In the genomic region with DNA sequence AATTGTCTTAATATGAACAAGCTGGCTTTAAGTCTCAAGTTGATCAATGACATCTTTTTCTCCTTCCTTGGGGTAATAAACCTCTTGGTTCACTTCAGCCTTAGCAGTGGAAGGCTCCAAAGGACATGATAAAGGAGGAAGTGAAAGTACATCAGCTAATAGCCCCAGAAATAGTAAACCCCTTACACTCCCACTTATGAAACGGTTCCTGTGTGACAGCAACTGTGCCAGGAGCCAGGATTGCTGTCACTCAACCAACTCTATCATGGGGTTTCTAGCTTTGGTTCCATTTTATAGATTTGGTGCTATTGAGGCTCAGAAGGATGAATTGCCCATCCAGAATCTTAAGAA, we compare ENCODE assay signal across 11 cellular contexts.
DNase-seq lines count a peak whose midpoint lies in the region; ATAC-seq and TF ChIP-seq lines count a peak whose summit lies in the region.
"Had no signal": no experiment of that assay in that cellular context is flagged by ENCODE, and none has a peak within 500 bp of the region (broad histone marks: within the 10 kb centered on the region; RNA-seq: fewer than 3 reads in every experiment).

No MANE protein-coding gene starts in this region.

- intact Hi-C loops in right lobe of liver (cut with DNase I), result no loop called here

- 50% methylated on average over 1 of the region's 1 CpG for WGBS in right lobe of liver (ENCODE audit: insufficient coverage, low coverage, low lambda C conversion rate, missing lambda C conversion rate)

- no peak for TF ChIP-seq CTCF in right lobe of liver (IDR thresholded peaks at IDR 0.05)

- ATAC-seq in HG02763 (IDR thresholded peaks at IDR 0.05; ENCODE audit: unreplicated experiment) (peak; percentile 86), HG03575 (IDR thresholded peaks at IDR 0.05; ENCODE audit: extremely low read depth, insufficient number of reproducible peaks, low FRiP score, unreplicated experiment) (peak; percentile 73), right lobe of liver (no peak)
- ATAC-seq: left cardiac atrium had no signal

- no peaks in the 10 kb centered on the region for H3K9me3 ChIP-seq in right lobe of liver
- H3K9me3 ChIP-seq: breast epithelium had no signal

- H3K4me3 ChIP-seq in right lobe of liver, result no peak overlapping the region
- H3K4me3 ChIP-seq: breast epithelium had no signal

- DNase-seq in GM19240 (ENCODE audit: insufficient read length, low spot score) (peak; percentile 29), NCI-H82 (lab: John Stamatoyannopoulos, UW) (no peak), iPS-NIHi11 (ENCODE audit: low spot score) (no peak), right lobe of liver (no peak)
- DNase-seq in activated CD4-positive, alpha-beta T cell treated with anti-CD3 and anti-CD28 coated beads for 4 hours, result no peak
- DNase-seq: left cardiac atrium, NCI-H2171 treated with DMSO at 0.1 percent for 48 hours had no signal

- TF ChIP-seq POLR2A in right lobe of liver (IDR thresholded peaks at IDR 0.05), result no peak

- no peak overlapping the region for H3K27ac ChIP-seq in right lobe of liver
- H3K27ac ChIP-seq: breast epithelium, parathyroid adenoma had no signal

- no peaks in the 10 kb centered on the region for H3K4me1 ChIP-seq in right lobe of liver
- H3K4me1 ChIP-seq: breast epithelium, parathyroid adenoma had no signal

- no peaks in the 10 kb centered on the region for H3K27me3 ChIP-seq in right lobe of liver
- H3K27me3 ChIP-seq: breast epithelium had no signal

- H3K36me3 ChIP-seq in right lobe of liver, result no peaks in the 10 kb centered on the region
- H3K36me3 ChIP-seq: breast epithelium had no signal

Comparison
In these comparisons a context has a peak if more than half of its experiments do, and no peak if none do; other contexts are left out.
1. ATAC-seq: peak in HG02763 (single experiment) and HG03575 (single experiment); none in right lobe of liver (0 of 4).